Comparison of ENCODE assay signal across 1 cellular context in the genomic region with DNA sequence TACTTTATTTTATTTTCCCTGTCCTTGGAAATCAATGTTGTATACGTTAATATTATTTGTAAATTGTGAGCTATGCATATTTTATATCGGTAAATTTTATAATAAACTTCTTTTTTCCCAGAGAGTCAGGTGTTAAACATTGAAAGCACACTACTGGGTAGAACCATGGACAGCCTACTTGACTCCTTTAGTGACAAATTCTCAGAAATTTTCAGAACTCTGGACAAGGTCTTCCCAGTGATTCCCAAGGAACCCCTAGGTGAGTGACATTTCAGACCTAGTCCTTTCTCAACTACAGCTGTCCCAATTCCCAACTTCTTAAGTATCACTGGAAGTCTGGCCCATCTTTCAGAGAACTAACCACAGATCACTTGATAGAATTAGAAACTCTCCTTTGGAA.
TF ChIP-seq lines count a peak whose summit lies in the region.

No MANE protein-coding gene starts in this region.

TF ChIP-seq in Ishikawa, 13 proteins besides CTCF, POLR2A, EP300 and RAD21:
- TF ChIP-seq REST (IDR thresholded peaks at IDR 0.05; ENCODE audit: low read depth) (peak; percentile 90), TCF12 (IDR thresholded peaks at IDR 0.05; ENCODE audit: low read depth) (no peak)
